ENCODE assay signal across 25 cellular contexts in genomic region chr17:38903404-38903803, GRCh38. TPM values are rescaled to one million over a fixed set of nuclear protein-coding genes. Genes with fewer than 3 reads are reported as not detected.
DNase-seq lines count a peak whose midpoint lies in the region; ATAC-seq and TF ChIP-seq lines count a peak whose summit lies in the region.
"Had no signal": no experiment of that assay in that cellular context is flagged by ENCODE, and none has a peak within 500 bp of the region (broad histone marks: within the 10 kb centered on the region; RNA-seq: fewer than 3 reads in every experiment).

No MANE protein-coding gene starts in this region.

- intact Hi-C loops in activated CD4-positive, alpha-beta T cell treated with anti-CD3 and anti-CD28 coated beads for 36 hours (cut with DNase I, micrococcal nuclease): no loop called here
- intact Hi-C loops in natural killer cell (cut with micrococcal nuclease): loop anchor here (5.0 kb wide), 1 partner anchor 249 kb away; the partner anchor contains the start of gene PLXDC1

- H3K4me3 Mint-ChIP-seq in activated CD4-positive, alpha-beta T cell treated with anti-CD3 and anti-CD28 coated beads for 36 hours: no peak overlapping the region
- no peak overlapping the region for H3K4me3 Mint-ChIP-seq in CD8-positive, alpha-beta memory T cell
- H3K4me3 Mint-ChIP-seq in natural killer cell: no peak overlapping the region
- H3K4me3 Mint-ChIP-seq: dendritic cell treated with granulocyte-macrophage colony-stimulating factor and Interleukin-4, amounts not matched to agents 40 ng/mL and 50 ng/mL, for 4 days had no signal

- H3K27ac Mint-ChIP-seq in activated CD4-positive, alpha-beta T cell treated with anti-CD3 and anti-CD28 coated beads for 36 hours: peak overlapping the region; percentile 53
- H3K27ac Mint-ChIP-seq in CD8-positive, alpha-beta memory T cell: peak overlapping the region; percentile 59 to 92 (median 81)
- peak overlapping the region; percentile 75 to 95 for H3K27ac Mint-ChIP-seq in natural killer cell
- H3K27ac Mint-ChIP-seq: dendritic cell treated with granulocyte-macrophage colony-stimulating factor and Interleukin-4, amounts not matched to agents 40 ng/mL and 50 ng/mL, for 4 days had no signal

- peaks cover 47% of the 10 kb centered on the region for H3K4me1 Mint-ChIP-seq in activated CD4-positive, alpha-beta T cell treated with anti-CD3 and anti-CD28 coated beads for 36 hours
- peaks cover 63 to 85% (median 72%) of the 10 kb centered on the region in 3 donors for H3K4me1 Mint-ChIP-seq in CD8-positive, alpha-beta memory T cell
- peaks cover 52 to 69% of the 10 kb centered on the region in 2 donors for H3K4me1 Mint-ChIP-seq in natural killer cell

- peaks cover 10% of the 10 kb centered on the region for H3K36me3 ChIP-seq in CD8-positive, alpha-beta memory T cell (ENCODE audit: insufficient read depth, low read length)
- H3K36me3 ChIP-seq in adipocyte (ENCODE audit: control insufficient read depth, insufficient read depth, low read length, severe bottlenecking) (peaks cover 54% of the 10 kb centered on the region), right atrium auricular region (peaks cover 24% of the 10 kb centered on the region)

- no peaks in the 10 kb centered on the region for H3K27me3 Mint-ChIP-seq in activated CD4-positive, alpha-beta T cell treated with anti-CD3 and anti-CD28 coated beads for 36 hours
- no peaks in the 10 kb centered on the region for H3K27me3 Mint-ChIP-seq in CD8-positive, alpha-beta memory T cell
- no peaks in the 10 kb centered on the region for H3K27me3 Mint-ChIP-seq in natural killer cell (ENCODE audit: low read depth in 2 of 2)
- H3K27me3 Mint-ChIP-seq: dendritic cell treated with granulocyte-macrophage colony-stimulating factor and Interleukin-4, amounts not matched to agents 40 ng/mL and 50 ng/mL, for 4 days had no signal

- peaks cover 54% of the 10 kb centered on the region for H3K4me1 ChIP-seq in CD8-positive, alpha-beta memory T cell (ENCODE audit: insufficient read depth, low read length)
- peaks cover 72% of the 10 kb centered on the region for H3K4me1 ChIP-seq in adipocyte (ENCODE audit: control insufficient read depth, insufficient read depth, low read length)
- H3K4me1 ChIP-seq in right atrium auricular region: peaks cover 0 to 78% of the 10 kb centered on the region in 2 donors
- H3K4me1 ChIP-seq: SJCRH30 had no signal

- no peak for TF ChIP-seq CTCF in natural killer cell (IDR thresholded peaks at IDR 0.05)
- TF ChIP-seq CTCF in right atrium auricular region (IDR thresholded peaks at IDR 0.05): no peak

- ATAC-seq in activated CD4-positive, alpha-beta T cell treated with anti-CD3 and anti-CD28 coated beads for 36 hours: no peak
- ATAC-seq in natural killer cell (no peak), GM21737 (IDR thresholded peaks at IDR 0.05; ENCODE audit: unreplicated experiment) (no peak), left lobe of liver (no peak)
- ATAC-seq: psoas muscle had no signal

- no peaks in the 10 kb centered on the region for H3K9me3 ChIP-seq in CD8-positive, alpha-beta memory T cell (ENCODE audit: low read length)
- H3K9me3 ChIP-seq in adipocyte (ENCODE audit: control insufficient read depth, low read length): no peaks in the 10 kb centered on the region
- H3K9me3 ChIP-seq in right atrium auricular region: no peaks in the 10 kb centered on the region
- H3K9me3 ChIP-seq: left ventricle myocardium inferior, psoas muscle, SJCRH30, stomach, tibial nerve had no signal

- POLR2A ChIA-PET in activated CD4-positive, alpha-beta T cell treated with anti-CD3 and anti-CD28 coated beads for 36 hours (lab: Charles Lee): no interaction called here
- POLR2A ChIA-PET in CD8-positive, alpha-beta memory T cell (lab: Charles Lee): no interaction called here

- H3K27me3 ChIP-seq in CD8-positive, alpha-beta memory T cell (ENCODE audit: insufficient read depth, low read length, poor library complexity, severe bottlenecking): no peaks in the 10 kb centered on the region
- H3K27me3 ChIP-seq in adipocyte (replicated peaks; ENCODE audit: control insufficient read depth, insufficient read depth, low read length): no peaks in the 10 kb centered on the region
- H3K27me3 ChIP-seq in right atrium auricular region: no peaks in the 10 kb centered on the region
- H3K27me3 ChIP-seq: SJCRH30, stomach, tibial nerve had no signal

- no peak for DNase-seq in activated CD4-positive, alpha-beta T cell treated with anti-CD3 and anti-CD28 coated beads for 36 hours
- DNase-seq in activated CD4-positive, alpha-beta T cell treated with anti-CD3 and anti-CD28 coated beads for 1 hour: no peak
- DNase-seq in CD8-positive, alpha-beta memory T cell: no peak
- no peak for DNase-seq in adipocyte (ENCODE audit: low read depth)
- no peak for DNase-seq in natural killer cell
- DNase-seq in left lobe of liver (ENCODE audit: low spot score): no peak
- no peak for DNase-seq in right atrium auricular region (ENCODE audit: low spot score)
- DNase-seq: 8988T; activated naive CD4-positive, alpha-beta T cell; aorta; DMS153; left ventricle myocardium inferior; mesendoderm; MM.1S; NCI-H1417; NCI-H2081; NCI-H226; NCI-H82; occipital lobe; SJCRH30; stomach had no signal

- H3K27ac ChIP-seq in CD8-positive, alpha-beta memory T cell (ENCODE audit: low read depth, low read length): no peak overlapping the region
- no peak overlapping the region for H3K27ac ChIP-seq in right atrium auricular region
- H3K27ac ChIP-seq: SJCRH30 had no signal

- H3K9ac ChIP-seq in adipocyte (ENCODE audit: low read length): peak overlapping the region; percentile 44

- CTCF ChIA-PET in activated CD4-positive, alpha-beta T cell treated with anti-CD3 and anti-CD28 coated beads for 36 hours (lab: Charles Lee): interaction anchor here (1.6 to 2.0 kb wide), 3 partner anchors 18 to 30 kb away, joined by 3 to 10 read pairs (median 5); no protein-coding TSS in a partner anchor
- CTCF ChIA-PET in CD8-positive, alpha-beta memory T cell (lab: Charles Lee): interaction anchor here (1.6 to 7.3 kb wide), 2 partner anchors 14 to 33 kb away, joined by 3 to 73 read pairs; partner anchors contain the start of gene LASP1

- no peak overlapping the region for H3K4me3 ChIP-seq in CD8-positive, alpha-beta memory T cell (ENCODE audit: low read length)
- H3K4me3 ChIP-seq in adipocyte (ENCODE audit: low read length) (no peak overlapping the region), right atrium auricular region (no peak overlapping the region)
- H3K4me3 ChIP-seq: left ventricle myocardium inferior, psoas muscle, SJCRH30, stomach, tibial nerve had no signal

- peaks cover 46% of the 10 kb centered on the region for H3K36me3 Mint-ChIP-seq in activated CD4-positive, alpha-beta T cell treated with anti-CD3 and anti-CD28 coated beads for 36 hours (ENCODE audit: low read depth)
- peaks cover 0 to 59% (median 12%) of the 10 kb centered on the region in 3 donors for H3K36me3 Mint-ChIP-seq in CD8-positive, alpha-beta memory T cell
- H3K36me3 Mint-ChIP-seq in natural killer cell: no peaks in the 10 kb centered on the region

- H3K9me3 Mint-ChIP-seq in activated CD4-positive, alpha-beta T cell treated with anti-CD3 and anti-CD28 coated beads for 36 hours (ENCODE audit: low read depth): no peaks in the 10 kb centered on the region
- H3K9me3 Mint-ChIP-seq in CD8-positive, alpha-beta memory T cell: no peaks in the 10 kb centered on the region
- H3K9me3 Mint-ChIP-seq in natural killer cell: no peaks in the 10 kb centered on the region
- H3K9me3 Mint-ChIP-seq: dendritic cell treated with granulocyte-macrophage colony-stimulating factor and Interleukin-4, amounts not matched to agents 40 ng/mL and 50 ng/mL, for 4 days had no signal

RNA-seq across cellular contexts. Expression of gene LASP1, which starts 33.5 kb away (rescaled TPM):
- total RNA-seq in activated CD4-positive, alpha-beta T cell treated with anti-CD3 and anti-CD28 coated beads for 36 hours: 100 to 1,000 TPM; 119 to 144 TPM
- 100 to 1,000 TPM; 128 to 135 TPM for total RNA-seq in CD8-positive, alpha-beta memory T cell
- polyA plus RNA-seq in CD8-positive, alpha-beta memory T cell: 76.1 TPM
- total RNA-seq in natural killer cell (100 to 1,000 TPM; 293 to 363 (median 340) TPM), left lobe of liver (58.5 TPM), right atrium auricular region (10 to 100 TPM; 34.2 to 65.4 TPM)

RNA-seq across cellular contexts. Expression of gene RPL23, which starts 49.9 kb away (rescaled TPM):
- total RNA-seq in activated CD4-positive, alpha-beta T cell treated with anti-CD3 and anti-CD28 coated beads for 36 hours: 1,000 to 10,000 TPM; 1,886 to 1,896 TPM
- 1,000 to 10,000 TPM; 1,857 to 1,911 TPM for total RNA-seq in CD8-positive, alpha-beta memory T cell
- polyA plus RNA-seq in CD8-positive, alpha-beta memory T cell: 1,010 TPM
- total RNA-seq in natural killer cell (100 to 1,000 TPM; 752 to 934 (median 923) TPM), left lobe of liver (371 TPM), right atrium auricular region (100 to 1,000 TPM; 640 to 985 TPM)
